ENCODE assay signal across 23 cellular contexts in the genomic region with DNA sequence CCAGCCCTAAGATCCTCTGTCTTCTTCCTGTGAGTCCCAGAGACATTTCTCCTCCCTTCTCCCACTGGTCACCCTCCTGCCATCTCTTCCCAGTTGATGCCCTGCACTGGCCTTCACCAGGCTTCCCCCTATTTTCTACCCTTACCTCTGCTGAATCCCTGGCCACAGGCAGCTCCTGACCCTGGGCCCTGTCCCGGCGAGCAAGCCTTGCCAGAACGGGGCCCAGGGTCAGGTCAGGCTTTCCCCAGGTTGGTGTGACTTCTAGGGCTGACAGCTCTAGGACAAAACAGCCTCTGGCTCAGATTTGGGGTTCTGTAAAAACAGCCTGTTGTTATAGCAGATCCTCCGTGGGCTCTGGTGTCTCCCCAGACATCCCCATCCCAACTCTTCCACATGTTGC. TPM values are rescaled to one million over a fixed set of nuclear protein-coding genes. Genes with fewer than 3 reads are reported as not detected.
DNase-seq lines count a peak whose midpoint lies in the region; ATAC-seq and TF ChIP-seq lines count a peak whose summit lies in the region.
"Had no signal": no experiment of that assay in that cellular context is flagged by ENCODE, and none has a peak within 500 bp of the region (broad histone marks: within the 10 kb centered on the region; RNA-seq: fewer than 3 reads in every experiment).

No MANE protein-coding gene starts in this region.

- H3K4me1 Mint-ChIP-seq in activated naive CD8-positive, alpha-beta T cell treated with anti-CD3 and anti-CD28 coated beads, Interleukin-2, amount 10 ng/mL, durations not matched to agents 7 days and 5 days, result peaks cover 9% of the 10 kb centered on the region
- peaks cover 5% of the 10 kb centered on the region for H3K4me1 Mint-ChIP-seq in activated naive CD8-positive, alpha-beta T cell treated with anti-CD3 and anti-CD28 coated beads, Interleukin-2, amount 50 U/mL, for 24 hours
- peaks cover 42% of the 10 kb centered on the region for H3K4me1 Mint-ChIP-seq in nephron progenitor cell
- H3K4me1 Mint-ChIP-seq: IgD-negative memory B cell had no signal

- TF ChIP-seq CTCF in nephron progenitor cell (IDR thresholded peaks at IDR 0.05) (no peak), sigmoid colon (IDR thresholded peaks at IDR 0.05) (no peak), WERI-Rb-1 (IDR thresholded peaks at IDR 0.05; ENCODE audit: low read depth, low read length) (no peak)

- WGBS in sigmoid colon, 2 donors, result 87 to 88% methylated on average over 4 of the region's 4 CpGs

- ATAC-seq in activated naive CD8-positive, alpha-beta T cell treated with anti-CD3 and anti-CD28 coated beads, Interleukin-2, amount 10 ng/mL, durations not matched to agents 7 days and 5 days (ENCODE audit: low read depth), result no peak
- no peak for ATAC-seq in activated naive CD8-positive, alpha-beta T cell treated with anti-CD3 and anti-CD28 coated beads, Interleukin-2, amount 50 U/mL, for 24 hours
- ATAC-seq in GM19452 (IDR thresholded peaks at IDR 0.05; ENCODE audit: unreplicated experiment), result no peak
- ATAC-seq: Panc1 had no signal

- no peak for TF ChIP-seq EP300 in sigmoid colon (IDR thresholded peaks at IDR 0.05)

- no peaks in the 10 kb centered on the region for H3K9me3 ChIP-seq in adipocyte (ENCODE audit: control insufficient read depth, low read length)
- H3K9me3 ChIP-seq in sigmoid colon, result no peaks in the 10 kb centered on the region
- no peaks in the 10 kb centered on the region for H3K9me3 ChIP-seq in WERI-Rb-1 (ENCODE audit: severe bottlenecking)
- H3K9me3 ChIP-seq: BLaER1 treated with 17β-estradiol and CSF1 and Interleukin-3, amounts not matched to agents 10 nM and 100 nM had no signal

- H3K27me3 ChIP-seq in adipocyte (replicated peaks; ENCODE audit: control insufficient read depth, insufficient read depth, low read length) (no peaks in the 10 kb centered on the region), sigmoid colon (no peaks in the 10 kb centered on the region), WERI-Rb-1 (ENCODE audit: insufficient read depth, low read depth, severe bottlenecking) (no peaks in the 10 kb centered on the region)
- H3K27me3 ChIP-seq: BLaER1 treated with 17β-estradiol and CSF1 and Interleukin-3, amounts not matched to agents 10 nM and 100 nM had no signal

- POLR2A ChIA-PET in activated naive CD8-positive, alpha-beta T cell treated with anti-CD3 and anti-CD28 coated beads, Interleukin-2, amount 10 ng/mL, durations not matched to agents 7 days and 5 days (lab: Charles Lee), result no interaction called here

- peaks cover 3% of the 10 kb centered on the region for H3K27me3 Mint-ChIP-seq in activated naive CD8-positive, alpha-beta T cell treated with anti-CD3 and anti-CD28 coated beads, Interleukin-2, amount 10 ng/mL, durations not matched to agents 7 days and 5 days
- H3K27me3 Mint-ChIP-seq in activated naive CD8-positive, alpha-beta T cell treated with anti-CD3 and anti-CD28 coated beads, Interleukin-2, amount 50 U/mL, for 24 hours, result no peaks in the 10 kb centered on the region
- no peaks in the 10 kb centered on the region for H3K27me3 Mint-ChIP-seq in nephron progenitor cell (ENCODE audit: low read depth, poor library complexity)

- H3K4me1 ChIP-seq in adipocyte (ENCODE audit: control insufficient read depth, insufficient read depth, low read length) (peaks cover 44% of the 10 kb centered on the region), sigmoid colon (peaks cover 0 to 33% (median 19%) of the 10 kb centered on the region in 4 donors)

- TF ChIP-seq POLR2A in sigmoid colon (IDR thresholded peaks at IDR 0.05), result no peak

- intact Hi-C loops in sigmoid colon (cut with DNase I), result loop anchor here (5.0 kb wide), 1 partner anchor 84 kb away; no protein-coding TSS in a partner anchor

- H3K36me3 ChIP-seq in adipocyte (ENCODE audit: control insufficient read depth, insufficient read depth, low read length, severe bottlenecking) (peaks cover 22% of the 10 kb centered on the region), sigmoid colon (peaks cover 0 to 27% (median 6%) of the 10 kb centered on the region in 4 donors), WERI-Rb-1 (no peaks in the 10 kb centered on the region; the same call in none of the 2 replicates)

- no peaks in the 10 kb centered on the region for H3K36me3 Mint-ChIP-seq in activated naive CD8-positive, alpha-beta T cell treated with anti-CD3 and anti-CD28 coated beads, Interleukin-2, amount 10 ng/mL, durations not matched to agents 7 days and 5 days
- no peaks in the 10 kb centered on the region for H3K36me3 Mint-ChIP-seq in activated naive CD8-positive, alpha-beta T cell treated with anti-CD3 and anti-CD28 coated beads, Interleukin-2, amount 50 U/mL, for 24 hours (ENCODE audit: low read depth)
- peaks cover 64% of the 10 kb centered on the region for H3K36me3 Mint-ChIP-seq in nephron progenitor cell (ENCODE audit: low read depth)
- H3K36me3 Mint-ChIP-seq: CD4-positive, alpha-beta memory T cell; IgD-negative memory B cell had no signal

- H3K27ac Mint-ChIP-seq in activated naive CD8-positive, alpha-beta T cell treated with anti-CD3 and anti-CD28 coated beads, Interleukin-2, amount 10 ng/mL, durations not matched to agents 7 days and 5 days, result peak overlapping the region; percentile 22
- no peak overlapping the region for H3K27ac Mint-ChIP-seq in activated naive CD8-positive, alpha-beta T cell treated with anti-CD3 and anti-CD28 coated beads, Interleukin-2, amount 50 U/mL, for 24 hours
- H3K27ac Mint-ChIP-seq in nephron progenitor cell, result peak overlapping the region; percentile 74
- H3K27ac Mint-ChIP-seq: IgD-negative memory B cell had no signal

- H3K27ac ChIP-seq in sigmoid colon, result peak overlapping the region in 3 of 4 donors; percentile 52 to 75 (median 66)
- no peak overlapping the region for H3K27ac ChIP-seq in WERI-Rb-1
- H3K27ac ChIP-seq: BLaER1 treated with 17β-estradiol and CSF1 and Interleukin-3, amounts not matched to agents 10 nM and 100 nM had no signal

- H3K4me3 ChIP-seq in adipocyte (ENCODE audit: low read length), result no peak overlapping the region
- no peak overlapping the region for H3K4me3 ChIP-seq in sigmoid colon
- no peak overlapping the region for H3K4me3 ChIP-seq in WERI-Rb-1 (ENCODE audit: low read depth, low read length)
- H3K4me3 ChIP-seq: BLaER1 treated with 17β-estradiol and CSF1 and Interleukin-3, amounts not matched to agents 10 nM and 100 nM had no signal

- no peaks in the 10 kb centered on the region for H3K9me3 Mint-ChIP-seq in activated naive CD8-positive, alpha-beta T cell treated with anti-CD3 and anti-CD28 coated beads, Interleukin-2, amount 10 ng/mL, durations not matched to agents 7 days and 5 days
- no peaks in the 10 kb centered on the region for H3K9me3 Mint-ChIP-seq in activated naive CD8-positive, alpha-beta T cell treated with anti-CD3 and anti-CD28 coated beads, Interleukin-2, amount 50 U/mL, for 24 hours
- no peaks in the 10 kb centered on the region for H3K9me3 Mint-ChIP-seq in nephron progenitor cell
- H3K9me3 Mint-ChIP-seq: CD4-positive, alpha-beta memory T cell; IgD-negative memory B cell had no signal

- H3K4me3 Mint-ChIP-seq in activated naive CD8-positive, alpha-beta T cell treated with anti-CD3 and anti-CD28 coated beads, Interleukin-2, amount 10 ng/mL, durations not matched to agents 7 days and 5 days, result no peak overlapping the region
- no peak overlapping the region for H3K4me3 Mint-ChIP-seq in activated naive CD8-positive, alpha-beta T cell treated with anti-CD3 and anti-CD28 coated beads, Interleukin-2, amount 50 U/mL, for 24 hours
- no peak overlapping the region for H3K4me3 Mint-ChIP-seq in nephron progenitor cell
- H3K4me3 Mint-ChIP-seq: CD4-positive, alpha-beta memory T cell; IgD-negative memory B cell had no signal

- DNase-seq in activated naive CD8-positive, alpha-beta T cell treated with anti-CD3 and anti-CD28 coated beads, Interleukin-2, amount 10 ng/mL, durations not matched to agents 7 days and 5 days, result no peak
- no peak for DNase-seq in activated naive CD8-positive, alpha-beta T cell treated with anti-CD3 and anti-CD28 coated beads, Interleukin-2, amount 50 U/mL, for 24 hours
- no peak for DNase-seq in adipocyte (ENCODE audit: low read depth)
- DNase-seq in nephron progenitor cell, result no peak
- no peak for DNase-seq in sigmoid colon
- no peak for DNase-seq in RKO (ENCODE audit: low spot score)
- DNase-seq in WERI-Rb-1, result no peak
- DNase-seq: 8988T; CD4-positive, alpha-beta memory T cell; DND-41; GOT3; Karpas-422; NCI-H1694; NCI-H2081; NCI-H2171; NCI-H345; NCI-H524 treated with DMSO at 0.1 percent for 48 hours; NCI-H82 had no signal

- peak overlapping the region; percentile 34 for H3K9ac ChIP-seq in adipocyte (ENCODE audit: low read length)
- H3K9ac ChIP-seq: BLaER1 treated with 17β-estradiol and CSF1 and Interleukin-3, amounts not matched to agents 10 nM and 100 nM had no signal

RNA-seq across cellular contexts. Expression of a gene that starts 52.7 kb away (rescaled TPM):
- total RNA-seq in activated naive CD8-positive, alpha-beta T cell treated with anti-CD3 and anti-CD28 coated beads, Interleukin-2, amount 10 ng/mL, durations not matched to agents 7 days and 5 days, result under 1 TPM in 1 of 2 experiments, not detected in 1; 0.31 TPM
- total RNA-seq in sigmoid colon, result not detected
- polyA plus RNA-seq in sigmoid colon, result not detected
- total RNA-seq: CD4-positive, alpha-beta memory T cell; M059J had no signal
- polyA plus RNA-seq: CD4-positive, alpha-beta memory T cell; IgD-negative memory B cell had no signal

RNA-seq across cellular contexts. Expression of a gene that starts 57.3 kb away (rescaled TPM):
- total RNA-seq in activated naive CD8-positive, alpha-beta T cell treated with anti-CD3 and anti-CD28 coated beads, Interleukin-2, amount 10 ng/mL, durations not matched to agents 7 days and 5 days, result 10 to 100 TPM; 43.0 to 43.7 TPM
- total RNA-seq in sigmoid colon, result 100 to 1,000 TPM in 3 of 4 donors, 10 to 100 TPM in 1; 96.3 to 199 (median 124) TPM
- 10 to 100 TPM; 56.2 to 96.3 (median 76.3) TPM for polyA plus RNA-seq in sigmoid colon
